1 cellular context compared by ENCODE assay signal in genomic region chr15:80127253-80127652, GRCh38. TPM values are rescaled to one million over a fixed set of nuclear protein-coding genes. Genes with fewer than 3 reads are reported as not detected.
DNase-seq lines count a peak whose midpoint lies in the region; FAIRE-seq and TF ChIP-seq lines count a peak whose summit lies in the region.
"Not testable (repeated sequence)": the region's sequence is repeated elsewhere in the genome, so short reads cannot be mapped to it uniquely, and the experiment has no call there.

No MANE protein-coding gene starts in this region.

- not testable (repeated sequence) for H3K4me3 ChIP-seq in endothelial cell of umbilical vein (replicated peaks in 1 of 3; ENCODE audit: insufficient read depth in 1 of 3, low read depth in 1 of 3, low read length in 3 of 3)

- DNase-seq in endothelial cell of umbilical vein (ENCODE audit: low read depth, low spot score) = not testable (repeated sequence)

- intact Hi-C loops in endothelial cell of umbilical vein (cut with micrococcal nuclease) = not testable (repeated sequence)

- POLR2A ChIA-PET in endothelial cell of umbilical vein (lab: Charles Lee) = not testable (repeated sequence)

- peak overlapping the region; percentile 44 for H3K4me2 ChIP-seq in endothelial cell of umbilical vein (ENCODE audit: insufficient read depth, low read length)

- not testable (repeated sequence) for H3K27me3 ChIP-seq in endothelial cell of umbilical vein (ENCODE audit: control insufficient read depth in 2 of 2, insufficient read depth in 2 of 2, low read length in 2 of 2)

- CTCF ChIA-PET in endothelial cell of umbilical vein (lab: Charles Lee) = interaction anchor here (1.4 to 3.1 kb wide), 2 partner anchors 17 to 37 kb away, joined by 7 to 12 read pairs; no protein-coding TSS in a partner anchor

- TF ChIP-seq POLR2A in endothelial cell of umbilical vein (IDR thresholded peaks at IDR 0.05; ENCODE audit: low read depth, low read length) = not testable (repeated sequence)

- H3K9me1 ChIP-seq in endothelial cell of umbilical vein (replicated peaks; ENCODE audit: control insufficient read depth, extremely low read depth, insufficient read depth, low read length) = not testable (repeated sequence)

- H3K36me3 ChIP-seq in endothelial cell of umbilical vein (ENCODE audit: control insufficient read depth in 2 of 2, extremely low read depth in 1 of 2, insufficient read depth in 2 of 2, low read length in 2 of 2) = not testable (repeated sequence)

- not testable (repeated sequence) for H3K9ac ChIP-seq in endothelial cell of umbilical vein (replicated peaks; ENCODE audit: extremely low read depth, insufficient read depth, low read length)

- H2AFZ ChIP-seq in endothelial cell of umbilical vein (ENCODE audit: low read depth, low read length) = not testable (repeated sequence)

- TF ChIP-seq CTCF in endothelial cell of umbilical vein (IDR thresholded peaks at IDR 0.05; ENCODE audit: extremely low read depth in 1 of 2, insufficient read depth in 1 of 2, low read depth in 1 of 2, low read length in 2 of 2) = not testable (repeated sequence)

- not testable (repeated sequence) for BruUV-seq in endothelial cell of umbilical vein (replicated peaks; lab: Mats Ljungman, UMichigan)

- FAIRE-seq in endothelial cell of umbilical vein (lab: Jason Lieb, UNC) = not testable (repeated sequence)

- not testable (repeated sequence) for H3K79me2 ChIP-seq in endothelial cell of umbilical vein (ENCODE audit: control insufficient read depth, insufficient read depth, low read length)

- dilution Hi-C loops in endothelial cell of umbilical vein (cut with MboI; ENCODE audit: extremely low pct_ligation_motif_present, low sequenced_read_pairs) = not testable (repeated sequence)

- not testable (repeated sequence) for H3K27ac ChIP-seq in endothelial cell of umbilical vein (ENCODE audit: insufficient read depth, low read depth, low read length)

- not testable (repeated sequence) for H3K9me3 ChIP-seq in endothelial cell of umbilical vein (replicated peaks; ENCODE audit: control insufficient read depth, insufficient read depth, low read length)

- H3K4me1 ChIP-seq in endothelial cell of umbilical vein (ENCODE audit: control insufficient read depth, extremely low read depth, insufficient read depth, low read length) = peaks cover 12% of the 10 kb centered on the region

- H4K20me1 ChIP-seq in endothelial cell of umbilical vein (replicated peaks; ENCODE audit: control insufficient read depth, extremely low read depth, insufficient read depth, low read length) = not testable (repeated sequence)

RNA-seq across cellular contexts. Expression of gene FAH, which starts 25.5 kb away (rescaled TPM):
- 18.2 and 18.9 TPM in 2 replicates for total RNA-seq in endothelial cell of umbilical vein
- polyA plus RNA-seq in endothelial cell of umbilical vein = 18.7 TPM in 2 replicates
- polyA plus RNA-seq in endothelial cell of umbilical vein (2011; cell fraction: cytosol; rRNA removed) = 17.0 and 19.5 TPM in 2 replicates
- polyA plus RNA-seq in endothelial cell of umbilical vein (2011; cell fraction: nucleus; rRNA removed) = 29.3 and 32.7 TPM in 2 replicates
- 28.3 and 37.5 TPM in 2 replicates for polyA plus RNA-seq in endothelial cell of umbilical vein (2012)
- polyA minus RNA-seq in endothelial cell of umbilical vein = 24.5 and 25.4 TPM in 2 replicates
- polyA minus RNA-seq in endothelial cell of umbilical vein (2011; cell fraction: cytosol; rRNA and poly(A)+ RNA removed) = 9.1 TPM
- 7.3 and 7.6 TPM in 2 replicates for polyA minus RNA-seq in endothelial cell of umbilical vein (2011; cell fraction: nucleus; rRNA and poly(A)+ RNA removed)
